In the genomic region with DNA sequence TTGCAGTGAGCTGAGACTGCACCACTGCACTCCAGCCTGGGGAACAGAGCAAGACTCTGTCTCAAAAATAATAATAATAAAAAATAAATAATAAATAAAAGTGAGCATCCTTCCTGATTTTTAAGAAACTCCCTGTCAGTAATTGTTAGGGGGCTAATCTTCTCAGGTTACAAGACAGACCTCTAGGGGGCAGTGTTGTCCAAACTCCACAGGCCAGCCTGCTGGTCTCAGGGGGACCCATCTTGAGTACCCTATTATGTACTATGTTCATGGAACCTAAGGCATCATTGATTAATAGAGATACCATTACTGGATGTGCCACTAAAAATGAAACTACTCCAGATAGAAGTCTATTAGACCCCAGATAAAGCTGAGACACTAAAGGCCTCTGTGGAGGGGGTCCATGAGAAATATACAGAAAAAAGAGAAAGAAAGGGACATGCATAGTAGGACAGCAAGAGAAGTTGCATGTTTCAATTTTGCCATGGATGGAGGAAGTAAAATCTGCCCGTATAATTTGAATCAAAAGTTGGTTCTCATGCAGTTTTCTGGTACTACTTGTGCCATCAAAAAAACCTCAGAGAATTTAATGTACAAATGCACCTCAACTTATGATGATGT, we compare ENCODE assay signal across 8 cellular contexts.
DNase-seq lines count a peak whose midpoint lies in the region; ATAC-seq and TF ChIP-seq lines count a peak whose summit lies in the region.

No MANE protein-coding gene starts in this region.

- H3K27ac ChIP-seq in left ventricle myocardium inferior (replicated peaks) (no peak overlapping the region), gastroesophageal sphincter (no peak overlapping the region)

- H3K4me3 ChIP-seq in left ventricle myocardium inferior (no peak overlapping the region), gastroesophageal sphincter (no peak overlapping the region)

- H3K27me3 ChIP-seq in left ventricle myocardium inferior (ENCODE audit: low read depth) (no peaks in the 10 kb centered on the region), gastroesophageal sphincter (no peaks in the 10 kb centered on the region)

- H3K9me3 ChIP-seq in left ventricle myocardium inferior (replicated peaks) (peaks cover 20% of the 10 kb centered on the region), gastroesophageal sphincter (no peaks in the 10 kb centered on the region)

- H3K4me1 ChIP-seq in left ventricle myocardium inferior (no peaks in the 10 kb centered on the region), gastroesophageal sphincter (no peaks in the 10 kb centered on the region)

- H3K36me3 ChIP-seq in left ventricle myocardium inferior = no peaks in the 10 kb centered on the region
- no peaks in the 10 kb centered on the region for H3K36me3 ChIP-seq in gastroesophageal sphincter

- DNase-seq in left ventricle myocardium inferior = no peak
- no peak for DNase-seq in Right ventricle myocardium superior
- peak; percentile 45 for DNase-seq in activated CD8-positive, alpha-beta memory T cell treated with anti-CD3 and anti-CD28 coated beads, Interleukin-2, amount 50 U/mL, for 1 hour (ENCODE audit: extremely low read depth)
- peak; percentile 23 for DNase-seq in stimulated activated CD8-positive, alpha-beta memory T cell treated with anti-CD3 and anti-CD28 coated beads, Interleukin-12 subunit alpha, Interleukin-12 subunit beta, amount 100 ng/mL, for 24 hours (ENCODE audit: extremely low read depth)
- DNase-seq in NCI-H1092 treated with DMSO at 0.1 percent for 48 hours (lab: John Stamatoyannopoulos, UW) = no peak
- no peak for DNase-seq in NCI-H526 treated with DMSO at 0.1 percent for 48 hours (lab: John Stamatoyannopoulos, UW)
- no peak for DNase-seq in NCI-H2227 (lab: John Stamatoyannopoulos, UW; ENCODE audit: unreplicated experiment)

- TF ChIP-seq EP300 in gastroesophageal sphincter (IDR thresholded peaks at IDR 0.05) = no peak

- WGBS in gastroesophageal sphincter (ENCODE audit: low coverage in 1 of 2), 2 donors = 50 to 70% methylated on average over 1 of the region's 1 CpG

- TF ChIP-seq CTCF in left ventricle myocardium inferior (IDR thresholded peaks at IDR 0.05; ENCODE audit: borderline replicate concordance) = peak; percentile 68
- peak in 3 of 4 experiments; percentile 32 to 63 (median 39) for TF ChIP-seq CTCF in gastroesophageal sphincter (IDR thresholded peaks at IDR 0.05)

- TF ChIP-seq POLR2A in gastroesophageal sphincter (IDR thresholded peaks at IDR 0.05) = no peak

- intact Hi-C loops in left ventricle myocardium inferior (cut with micrococcal nuclease) = no loop called here
- intact Hi-C loops in Right ventricle myocardium superior (cut with DNase I) = no loop called here

- ATAC-seq in Right ventricle myocardium superior (ENCODE audit: poor library complexity) = no peak
- no peak for ATAC-seq in gastroesophageal sphincter

Comparison
In these comparisons a context has a peak if more than half of its experiments do, and no peak if none do; other contexts are left out.
1. DNase-seq: peak in activated CD8-positive, alpha-beta memory T cell treated with anti-CD3 and anti-CD28 coated beads, Interleukin-2, amount 50 U/mL, for 1 hour (single experiment) and stimulated activated CD8-positive, alpha-beta memory T cell treated with anti-CD3 and anti-CD28 coated beads, Interleukin-12 subunit alpha, Interleukin-12 subunit beta, amount 100 ng/mL, for 24 hours (single experiment); none in left ventricle myocardium inferior (single experiment), Right ventricle myocardium superior (single experiment), NCI-H1092 treated with DMSO at 0.1 percent for 48 hours (single experiment), NCI-H526 treated with DMSO at 0.1 percent for 48 hours (single experiment) and NCI-H2227 (single experiment).